In the genomic region with DNA sequence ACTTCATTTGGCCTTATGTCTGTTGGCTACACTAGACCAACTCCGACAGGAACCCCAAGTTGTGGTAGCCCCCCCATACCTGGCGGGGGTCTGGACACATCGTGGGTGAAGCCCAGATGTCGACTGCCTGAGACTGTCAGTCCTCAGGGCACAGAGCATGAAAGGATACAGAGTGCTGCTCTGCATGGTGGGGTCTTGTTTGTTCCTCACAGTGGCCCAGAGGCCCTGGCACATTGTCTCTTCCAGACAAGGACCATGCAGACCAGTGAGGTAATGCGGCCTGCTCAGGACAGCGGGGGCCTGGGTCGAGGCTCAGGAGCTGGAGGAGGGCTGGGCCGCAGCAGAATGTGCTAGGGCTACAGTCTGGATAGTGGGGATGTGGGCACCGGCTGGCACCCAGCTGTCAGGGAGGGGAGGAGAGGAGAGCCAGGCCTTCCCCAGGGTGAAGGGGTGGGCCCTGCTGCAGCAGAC, we compare ENCODE assay signal across 1 cellular context.
TF ChIP-seq lines count a peak whose summit lies in the region.

No MANE protein-coding gene starts in this region.

TF ChIP-seq in SK-N-SH treated with all-trans-retinoic acid at 6 μM for 48 hours, 23 proteins besides CTCF, POLR2A, EP300 and RAD21:
- TF ChIP-seq, protein P1, sequence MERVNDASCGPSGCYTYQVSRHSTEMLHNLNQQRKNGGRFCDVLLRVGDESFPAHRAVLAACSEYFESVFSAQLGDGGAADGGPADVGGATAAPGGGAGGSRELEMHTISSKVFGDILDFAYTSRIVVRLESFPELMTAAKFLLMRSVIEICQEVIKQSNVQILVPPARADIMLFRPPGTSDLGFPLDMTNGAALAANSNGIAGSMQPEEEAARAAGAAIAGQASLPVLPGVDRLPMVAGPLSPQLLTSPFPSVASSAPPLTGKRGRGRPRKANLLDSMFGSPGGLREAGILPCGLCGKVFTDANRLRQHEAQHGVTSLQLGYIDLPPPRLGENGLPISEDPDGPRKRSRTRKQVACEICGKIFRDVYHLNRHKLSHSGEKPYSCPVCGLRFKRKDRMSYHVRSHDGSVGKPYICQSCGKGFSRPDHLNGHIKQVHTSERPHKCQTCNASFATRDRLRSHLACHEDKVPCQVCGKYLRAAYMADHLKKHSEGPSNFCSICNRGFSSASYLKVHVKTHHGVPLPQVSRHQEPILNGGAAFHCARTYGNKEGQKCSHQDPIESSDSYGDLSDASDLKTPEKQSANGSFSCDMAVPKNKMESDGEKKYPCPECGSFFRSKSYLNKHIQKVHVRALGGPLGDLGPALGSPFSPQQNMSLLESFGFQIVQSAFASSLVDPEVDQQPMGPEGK (CRISPR knock-in tag; IDR thresholded peaks at IDR 0.05; ENCODE audit: borderline replicate concordance) = no peak
- TF ChIP-seq ZNF8 (CRISPR knock-in tag; IDR thresholded peaks at IDR 0.05) = no peak
- no peak for TF ChIP-seq ZC3H10 (CRISPR knock-in tag; IDR thresholded peaks at IDR 0.05)
- no peak for TF ChIP-seq OSR1 (CRISPR knock-in tag; IDR thresholded peaks at IDR 0.05)
- TF ChIP-seq ARNTL (CRISPR knock-in tag; IDR thresholded peaks at IDR 0.05; ENCODE audit: borderline replicate concordance, low read depth) = no peak
- no peak for TF ChIP-seq TCF4 (CRISPR knock-in tag; IDR thresholded peaks at IDR 0.05; ENCODE audit: borderline replicate concordance)
- TF ChIP-seq, protein P2, sequence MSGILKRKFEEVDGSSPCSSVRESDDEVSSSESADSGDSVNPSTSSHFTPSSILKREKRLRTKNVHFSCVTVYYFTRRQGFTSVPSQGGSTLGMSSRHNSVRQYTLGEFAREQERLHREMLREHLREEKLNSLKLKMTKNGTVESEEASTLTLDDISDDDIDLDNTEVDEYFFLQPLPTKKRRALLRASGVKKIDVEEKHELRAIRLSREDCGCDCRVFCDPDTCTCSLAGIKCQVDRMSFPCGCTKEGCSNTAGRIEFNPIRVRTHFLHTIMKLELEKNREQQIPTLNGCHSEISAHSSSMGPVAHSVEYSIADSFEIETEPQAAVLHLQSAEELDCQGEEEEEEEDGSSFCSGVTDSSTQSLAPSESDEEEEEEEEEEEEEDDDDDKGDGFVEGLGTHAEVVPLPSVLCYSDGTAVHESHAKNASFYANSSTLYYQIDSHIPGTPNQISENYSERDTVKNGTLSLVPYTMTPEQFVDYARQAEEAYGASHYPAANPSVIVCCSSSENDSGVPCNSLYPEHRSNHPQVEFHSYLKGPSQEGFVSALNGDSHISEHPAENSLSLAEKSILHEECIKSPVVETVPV (CRISPR knock-in tag; IDR thresholded peaks at IDR 0.05) = no peak
- no peak for TF ChIP-seq GLIS3 (CRISPR knock-in tag; IDR thresholded peaks at IDR 0.05)
- no peak for TF ChIP-seq ESRRG (CRISPR knock-in tag; IDR thresholded peaks at IDR 0.05)
- no peak for TF ChIP-seq ZNF565 (CRISPR knock-in tag; conservative IDR thresholded peaks at IDR 0.05; ENCODE audit: low read depth)
- no peak for TF ChIP-seq CSDC2 (CRISPR knock-in tag; IDR thresholded peaks at IDR 0.05)
- TF ChIP-seq RARB (CRISPR knock-in tag; IDR thresholded peaks at IDR 0.05) = no peak
- TF ChIP-seq ZFP3 (CRISPR knock-in tag; IDR thresholded peaks at IDR 0.05) = no peak
TF ChIP-seq in SK-N-SH treated with all-trans-retinoic acid at 6 μM for 48 hours: peak in this region for 0.
